In the genomic region with DNA sequence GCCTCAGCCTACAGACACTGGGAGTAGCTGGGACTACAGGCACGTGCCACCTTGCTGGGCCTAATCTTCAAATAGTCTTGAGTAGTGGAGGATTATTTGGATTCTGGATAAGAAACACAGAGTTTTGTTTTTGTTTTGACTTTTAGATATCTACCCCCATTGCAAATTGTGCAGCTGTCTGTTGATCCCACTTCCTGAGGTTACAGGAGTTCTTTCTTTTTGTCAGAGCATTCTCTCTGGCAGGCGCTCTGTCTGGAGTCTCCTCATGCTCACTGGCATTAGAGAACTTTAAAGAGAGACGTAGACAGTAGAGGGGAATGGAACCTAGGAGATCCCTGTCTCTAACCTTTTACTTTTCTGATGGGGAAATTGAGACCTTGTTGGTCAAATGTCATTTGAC, we compare ENCODE assay signal across 18 cellular contexts. TPM values are rescaled to one million over a fixed set of nuclear protein-coding genes. Genes with fewer than 3 reads are reported as not detected.
DNase-seq lines count a peak whose midpoint lies in the region; ATAC-seq, FAIRE-seq and TF ChIP-seq lines count a peak whose summit lies in the region.
"Had no signal": no experiment of that assay in that cellular context is flagged by ENCODE, and none has a peak within 500 bp of the region (broad histone marks: within the 10 kb centered on the region; RNA-seq: fewer than 3 reads in every experiment).

No MANE protein-coding gene starts in this region.

- ATAC-seq in A549 (no peak), HG03108 (IDR thresholded peaks at IDR 0.05; ENCODE audit: unreplicated experiment) (no peak), HG02763 (IDR thresholded peaks at IDR 0.05; ENCODE audit: unreplicated experiment) (no peak)
- ATAC-seq: GM23338 had no signal

- no peak for TF ChIP-seq RAD21 in A549 (conservative IDR thresholded peaks at IDR 0.05 in 1 of 2, IDR thresholded peaks at IDR 0.05 in 1 of 2)

- FAIRE-seq in A549 (lab: Jason Lieb, UNC) (no peak), GM19239 (lab: Jason Lieb, UNC) (no peak)
- FAIRE-seq: G401.6 had no signal

- no peak overlapping the region for H3K4me3 ChIP-seq in A549
- no peak overlapping the region for H3K4me3 ChIP-seq in astrocyte of the spinal cord (ENCODE audit: low read depth, low read length)
- H3K4me3 ChIP-seq: GM23338 had no signal

- TF ChIP-seq CTCF in A549 (IDR thresholded peaks at IDR 0.05) (no peak), astrocyte of the spinal cord (IDR thresholded peaks at IDR 0.05; ENCODE audit: low read depth, low read length) (no peak)

- peaks cover 12% of the 10 kb centered on the region for H3K4me1 ChIP-seq in A549

- in situ Hi-C loops in astrocyte of the spinal cord (cut with HindIII; ENCODE audit: low sequenced_read_pairs): loop anchor here (25.0 kb wide), 1 partner anchor 426 kb away; no protein-coding TSS in a partner anchor

- H3K9me3 ChIP-seq in A549: no peaks in the 10 kb centered on the region

- TF ChIP-seq EP300 in A549 (IDR thresholded peaks at IDR 0.05): no peak

- no peak for DNase-seq in A549 (ENCODE audit: low read depth in 1 of 2, low spot score in 1 of 2)
- peak; percentile 78 for DNase-seq in LHCN-M2 (ENCODE audit: low read depth)
- peak; percentile 19 for DNase-seq in astrocyte of the spinal cord (ENCODE audit: low read depth, low spot score)
- peak; percentile 62 for DNase-seq in myocyte (ENCODE audit: low read depth)
- DNase-seq in activated naive CD4-positive, alpha-beta T cell treated with anti-CD3 and anti-CD28 coated beads, Interleukin-2, amount 50 U/mL, for 16 hours: no peak
- no peak for DNase-seq in GM19239 (ENCODE audit: insufficient read length, low spot score)
- DNase-seq: Karpas-422, MV-4-11, NCI-H1436, NCI-H2029 treated with DMSO at 0.1 percent for 48 hours, NCI-H510A, NCI-H82 had no signal

- CTCF ChIA-PET in A549 (lab: Yijun Ruan, JAX): interaction anchor here (2.3 to 25.6 kb wide), 4 partner anchors 391 to 461 kb away, joined by 22 to 732 read pairs (median 141); no protein-coding TSS in a partner anchor

- POLR2A ChIA-PET in A549 (lab: Yijun Ruan, JAX): no interaction called here

- WGBS in A549 (ENCODE audit: missing lambda C conversion rate): 91% methylated on average over 3 of the region's 3 CpGs

- H3K27ac ChIP-seq in A549: peak overlapping the region; percentile 84 to 87
- H3K27ac ChIP-seq: HL-60 had no signal

- H3K4me2 ChIP-seq in A549: no peak overlapping the region; the same call in 1 of the 3 replicates
- H3K4me2 ChIP-seq: GM23338 had no signal

- TF ChIP-seq POLR2A in A549 (IDR thresholded peaks at IDR 0.05; ENCODE audit: low read length): no peak

TF ChIP-seq in A549, 52 proteins besides CTCF, POLR2A, EP300 and RAD21:
- TF ChIP-seq, protein P1, sequence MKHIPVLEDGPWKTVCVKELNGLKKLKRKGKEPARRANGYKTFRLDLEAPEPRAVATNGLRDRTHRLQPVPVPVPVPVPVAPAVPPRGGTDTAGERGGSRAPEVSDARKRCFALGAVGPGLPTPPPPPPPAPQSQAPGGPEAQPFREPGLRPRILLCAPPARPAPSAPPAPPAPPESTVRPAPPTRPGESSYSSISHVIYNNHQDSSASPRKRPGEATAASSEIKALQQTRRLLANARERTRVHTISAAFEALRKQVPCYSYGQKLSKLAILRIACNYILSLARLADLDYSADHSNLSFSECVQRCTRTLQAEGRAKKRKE (CRISPR knock-in tag; IDR thresholded peaks at IDR 0.05; ENCODE audit: low read depth): no peak
- no peak for TF ChIP-seq RARB (CRISPR knock-in tag; IDR thresholded peaks at IDR 0.05)
- TF ChIP-seq, protein P2, sequence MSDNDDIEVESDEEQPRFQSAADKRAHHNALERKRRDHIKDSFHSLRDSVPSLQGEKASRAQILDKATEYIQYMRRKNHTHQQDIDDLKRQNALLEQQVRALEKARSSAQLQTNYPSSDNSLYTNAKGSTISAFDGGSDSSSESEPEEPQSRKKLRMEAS (IDR thresholded peaks at IDR 0.05): no peak
- TF ChIP-seq, protein P3, sequence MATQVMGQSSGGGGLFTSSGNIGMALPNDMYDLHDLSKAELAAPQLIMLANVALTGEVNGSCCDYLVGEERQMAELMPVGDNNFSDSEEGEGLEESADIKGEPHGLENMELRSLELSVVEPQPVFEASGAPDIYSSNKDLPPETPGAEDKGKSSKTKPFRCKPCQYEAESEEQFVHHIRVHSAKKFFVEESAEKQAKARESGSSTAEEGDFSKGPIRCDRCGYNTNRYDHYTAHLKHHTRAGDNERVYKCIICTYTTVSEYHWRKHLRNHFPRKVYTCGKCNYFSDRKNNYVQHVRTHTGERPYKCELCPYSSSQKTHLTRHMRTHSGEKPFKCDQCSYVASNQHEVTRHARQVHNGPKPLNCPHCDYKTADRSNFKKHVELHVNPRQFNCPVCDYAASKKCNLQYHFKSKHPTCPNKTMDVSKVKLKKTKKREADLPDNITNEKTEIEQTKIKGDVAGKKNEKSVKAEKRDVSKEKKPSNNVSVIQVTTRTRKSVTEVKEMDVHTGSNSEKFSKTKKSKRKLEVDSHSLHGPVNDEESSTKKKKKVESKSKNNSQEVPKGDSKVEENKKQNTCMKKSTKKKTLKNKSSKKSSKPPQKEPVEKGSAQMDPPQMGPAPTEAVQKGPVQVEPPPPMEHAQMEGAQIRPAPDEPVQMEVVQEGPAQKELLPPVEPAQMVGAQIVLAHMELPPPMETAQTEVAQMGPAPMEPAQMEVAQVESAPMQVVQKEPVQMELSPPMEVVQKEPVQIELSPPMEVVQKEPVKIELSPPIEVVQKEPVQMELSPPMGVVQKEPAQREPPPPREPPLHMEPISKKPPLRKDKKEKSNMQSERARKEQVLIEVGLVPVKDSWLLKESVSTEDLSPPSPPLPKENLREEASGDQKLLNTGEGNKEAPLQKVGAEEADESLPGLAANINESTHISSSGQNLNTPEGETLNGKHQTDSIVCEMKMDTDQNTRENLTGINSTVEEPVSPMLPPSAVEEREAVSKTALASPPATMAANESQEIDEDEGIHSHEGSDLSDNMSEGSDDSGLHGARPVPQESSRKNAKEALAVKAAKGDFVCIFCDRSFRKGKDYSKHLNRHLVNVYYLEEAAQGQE (IDR thresholded peaks at IDR 0.05): no peak
TF ChIP-seq in A549: peak in this region for 0.

RNA-seq across cellular contexts. Expression of a gene that starts 7.8 kb away (rescaled TPM):
- polyA plus RNA-seq in A549 (2011; rRNA removed): 0.15 and 0.17 TPM in 2 replicates
- 0.33 and 0.49 TPM in 2 replicates for polyA plus RNA-seq in A549 (2012; cell fraction: cytosol; rRNA removed)
- 0.76 and 0.84 TPM in 2 replicates for polyA plus RNA-seq in A549 (2012; cell fraction: nucleus; rRNA removed)
- polyA plus RNA-seq in A549 (2017; fragmentation: RNase III; extraction: RNeasy Plus Mini Kit Qiagen cat#74134 plus additional on column Dnase treatment): 0.26 to 0.34 TPM (median 0.33 TPM) in 3 replicates
- 0.34 and 0.41 TPM in 2 replicates for polyA minus RNA-seq in A549 (2011; rRNA and poly(A)+ RNA removed)
- not detected in 2 replicates for total RNA-seq in LHCN-M2 (2014; rRNA removed)
- polyA plus RNA-seq in LHCN-M2 (2012): not detected
- 0.13 and 0.16 TPM in 2 replicates for total RNA-seq in myocyte
- polyA plus RNA-seq in myocyte (2012): 0.57 TPM
- total RNA-seq: A172 had no signal

RNA-seq across cellular contexts. Expression of a gene that starts 12.3 kb away (rescaled TPM):
- polyA plus RNA-seq in A549 (2011; rRNA removed) (2.2 and 2.7 TPM in 2 replicates), A549 (2017; fragmentation: RNase III; extraction: RNeasy Plus Mini Kit Qiagen cat#74134 plus additional on column Dnase treatment) (3.4 to 4.3 TPM (median 4.0 TPM) in 3 replicates)
- 2.1 and 3.0 TPM in 2 replicates for polyA plus RNA-seq in A549 (2012; cell fraction: cytosol; rRNA removed)
- polyA plus RNA-seq in A549 (2012; cell fraction: nucleus; rRNA removed): 12.4 and 13.7 TPM in 2 replicates
- polyA minus RNA-seq in A549 (2011; rRNA and poly(A)+ RNA removed): 4.7 and 6.2 TPM in 2 replicates
- total RNA-seq in LHCN-M2 (2014; rRNA removed) (0.58 and 0.92 TPM in 2 replicates), myocyte (1.8 and 5.0 TPM in 2 replicates)
- polyA plus RNA-seq in LHCN-M2 (2012): 0.10 TPM
- polyA plus RNA-seq in myocyte (2012): 1.9 TPM

Comparison
In these comparisons a context has a peak if more than half of its experiments do, and no peak if none do; other contexts are left out.
1. DNase-seq: peak in LHCN-M2 (single experiment), astrocyte of the spinal cord (single experiment) and myocyte (single experiment); none in A549 (0 of 2), activated naive CD4-positive, alpha-beta T cell treated with anti-CD3 and anti-CD28 coated beads, Interleukin-2, amount 50 U/mL, for 16 hours (single experiment) and GM19239 (single experiment).